In the genomic region with DNA sequence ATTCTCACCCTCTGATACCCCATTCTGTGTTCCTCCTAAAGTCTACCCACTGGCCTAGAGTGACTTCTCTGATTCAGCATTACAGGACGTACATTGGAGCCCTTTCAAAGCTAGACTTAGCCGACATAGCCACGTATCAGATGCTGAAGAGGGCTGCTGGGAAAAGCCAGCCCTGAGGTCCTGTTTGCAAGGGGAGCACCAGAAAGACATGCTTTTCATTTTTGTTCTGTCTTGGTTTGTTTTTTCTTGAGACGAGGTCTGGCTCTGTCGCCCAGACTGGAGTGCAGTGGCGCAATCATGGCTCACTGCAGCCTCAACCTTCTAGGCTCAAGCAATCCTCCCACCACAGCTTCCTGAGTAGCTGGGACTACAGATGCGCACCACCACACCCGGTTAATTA, we compare ENCODE assay signal across 1 cellular context.
TF ChIP-seq lines count a peak whose summit lies in the region.

No MANE protein-coding gene starts in this region.

TF ChIP-seq in HepG2, 621 proteins besides CTCF, POLR2A, EP300 and RAD21:
- TF ChIP-seq U2AF2 (IDR thresholded peaks at IDR 0.05; ENCODE audit: low read depth, low read length) (no peak), ZNF572 (CRISPR knock-in tag; IDR thresholded peaks at IDR 0.05) (no peak), ERF (CRISPR knock-in tag; IDR thresholded peaks at IDR 0.05) (no peak), ARNT2 (CRISPR knock-in tag; IDR thresholded peaks at IDR 0.05; ENCODE audit: low read depth) (no peak), XRCC5 (optimal IDR thresholded peaks at IDR 0.05; ENCODE audit: low read length) (no peak), ZNF335 (CRISPR knock-in tag; IDR thresholded peaks at IDR 0.05) (no peak), SNAPC2 (CRISPR knock-in tag; IDR thresholded peaks at IDR 0.05) (no peak), ARID5B (CRISPR knock-in tag; IDR thresholded peaks at IDR 0.05) (no peak), FOXK2 (IDR thresholded peaks at IDR 0.05) (no peak), AGO2 (optimal IDR thresholded peaks at IDR 0.05; ENCODE audit: low read depth, low read length) (no peak)
